ENCODE assay signal across 26 cellular contexts in the genomic region with DNA sequence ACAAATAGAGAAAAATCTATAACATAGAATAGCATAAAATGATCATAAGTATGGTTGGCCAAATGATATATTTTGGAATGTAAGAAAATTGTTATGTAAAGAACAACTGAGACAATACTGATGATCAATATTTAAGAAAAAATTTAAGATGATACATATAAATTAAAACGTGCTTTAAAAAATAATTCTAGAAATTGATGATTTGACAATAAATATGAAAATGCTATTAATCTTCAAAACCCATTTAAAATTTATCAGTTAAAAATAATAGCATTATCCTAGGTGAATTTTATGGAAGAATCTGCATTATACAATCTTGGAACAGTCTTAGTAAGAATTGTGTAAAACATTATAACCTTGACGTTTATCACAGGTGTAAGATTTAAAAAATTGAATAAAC.
"Had no signal": no experiment of that assay in that cellular context is flagged by ENCODE, and none has a peak within 500 bp of the region (broad histone marks: within the 10 kb centered on the region; RNA-seq: fewer than 3 reads in every experiment).

No MANE protein-coding gene starts in this region.

- H3K9me3 ChIP-seq: adrenal gland, body of pancreas, gastrocnemius medialis, heart right ventricle had no signal

- H3K27me3 ChIP-seq: adrenal gland, body of pancreas, gastrocnemius medialis, heart right ventricle had no signal

- H3K36me3 ChIP-seq: adrenal gland, gastrocnemius medialis, heart right ventricle had no signal

- DNase-seq: activated CD4-positive, alpha-beta memory T cell treated with anti-CD3 and anti-CD28 coated beads for 36 hours; activated CD4-positive, alpha-beta T cell treated with anti-CD3 and anti-CD28 coated beads for 36 hours; activated CD4-positive, alpha-beta T cell treated with anti-CD3 and anti-CD28 coated beads, Interleukin-2, amount 10 ng/mL, durations not matched to agents 24 days and 14 days; activated CD4-positive, CD25-positive, alpha-beta regulatory T cell; activated CD4-positive, CD25-positive, alpha-beta regulatory T cell treated with anti-CD3 and anti-CD28 coated beads, Interleukin-2, amount 50 U/mL, for 72 hours; activated CD8-positive, alpha-beta memory T cell treated with anti-CD3 and anti-CD28 coated beads, Interleukin-2, amount 10 ng/mL, durations not matched to agents 7 days and 5 days; activated CD8-positive, alpha-beta memory T cell treated with anti-CD3 and anti-CD28 coated beads, Interleukin-2, amount 50 U/mL, for 4 hours; activated CD8-positive, alpha-beta T cell treated with anti-CD3 and anti-CD28 coated beads, Interleukin-2, amount 10 ng/mL, durations not matched to agents 7 days and 5 days; activated effector memory CD4-positive, alpha-beta T cell treated with anti-CD3 and anti-CD28 coated beads, Interleukin-2, amount 50 U/mL, for 16 hours; activated naive CD4-positive, alpha-beta T cell treated with anti-CD3 and anti-CD28 coated beads for 36 hours; activated naive CD8-positive, alpha-beta T cell treated with anti-CD3 and anti-CD28 coated beads for 36 hours; activated naive CD8-positive, alpha-beta T cell treated with anti-CD3 and anti-CD28 coated beads, Interleukin-2, amount 50 U/mL, for 24 hours; activated T-cell treated with anti-CD3 and anti-CD28 coated beads, Interleukin-2, amount 50 U/mL, for 1 hour; activated T-cell treated with anti-CD3 and anti-CD28 coated beads, Interleukin-2, amount 50 U/mL, for 48 hours; adrenal gland; amygdala; aorta; body of pancreas; cortex of kidney; effector CD8-positive, alpha-beta T cell; foreskin fibroblast; gastrocnemius medialis; heart right ventricle; T-helper 2 cell had no signal

- FAIRE-seq: colon had no signal

- H3K4me1 ChIP-seq: adrenal gland, body of pancreas, gastrocnemius medialis, heart right ventricle had no signal

- H3K4me3 ChIP-seq: adrenal gland, body of pancreas, gastrocnemius medialis, heart right ventricle had no signal

- H3K27ac ChIP-seq: adrenal gland, body of pancreas, gastrocnemius medialis, heart right ventricle had no signal

- ATAC-seq: activated CD4-positive, alpha-beta T cell treated with anti-CD3 and anti-CD28 coated beads for 36 hours; activated CD8-positive, alpha-beta memory T cell treated with anti-CD3 and anti-CD28 coated beads, Interleukin-2, amount 10 ng/mL, durations not matched to agents 7 days and 5 days; activated CD8-positive, alpha-beta T cell treated with anti-CD3 and anti-CD28 coated beads, Interleukin-2, amount 10 ng/mL, durations not matched to agents 7 days and 5 days; activated naive CD8-positive, alpha-beta T cell treated with anti-CD3 and anti-CD28 coated beads, Interleukin-2, amount 50 U/mL, for 24 hours; body of pancreas; esophagus mucosa; gastrocnemius medialis; heart right ventricle had no signal
